Comparison of ENCODE assay signal across 8 cellular contexts in the genomic region with DNA sequence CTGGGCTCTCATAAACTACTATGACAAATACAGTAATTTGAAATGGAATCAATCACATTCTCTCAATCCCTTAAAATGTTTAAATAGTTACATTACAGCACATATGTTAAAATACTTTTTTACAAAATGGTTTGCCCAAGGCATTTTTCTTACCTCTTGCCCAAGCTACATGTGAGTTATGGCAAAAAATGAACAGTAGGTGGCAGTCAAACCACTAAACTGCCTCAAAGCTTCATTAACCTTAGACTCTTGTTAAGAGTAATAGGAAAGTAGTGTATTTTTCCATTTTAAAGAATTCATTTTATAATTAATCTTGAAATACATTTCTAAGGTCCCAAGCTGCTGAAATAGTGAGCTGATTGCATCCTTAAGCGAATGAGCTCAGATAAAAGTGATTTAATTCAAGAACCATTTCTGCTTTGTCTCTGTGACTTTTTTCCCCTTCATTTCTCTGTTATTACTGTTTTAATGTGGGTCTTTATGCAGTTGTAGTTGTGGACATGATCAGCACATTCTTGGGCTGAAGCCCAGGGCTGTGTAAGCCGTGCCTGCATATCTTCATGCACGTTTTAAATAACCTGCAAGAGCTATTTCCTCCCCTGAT.
A peak's percentile ranks its signal among the peaks of the same experiment; 100 is the strongest.
DNase-seq lines count a peak whose midpoint lies in the region; ATAC-seq, FAIRE-seq and TF ChIP-seq lines count a peak whose summit lies in the region.

No MANE protein-coding gene starts in this region.

- H3K4me1 ChIP-seq in astrocyte (ENCODE audit: insufficient read depth, low read length) (no peaks in the 10 kb centered on the region), spleen (no peaks in the 10 kb centered on the region)

- H3K9ac ChIP-seq in astrocyte (ENCODE audit: low read length) = no peak overlapping the region

- H2AFZ ChIP-seq in astrocyte (ENCODE audit: low read depth, low read length) = no peak overlapping the region

- H3K9me3 ChIP-seq in astrocyte (ENCODE audit: insufficient read depth, low read depth, low read length) (no peaks in the 10 kb centered on the region), spleen (no peaks in the 10 kb centered on the region)

- 4 to 6% (median 4%) methylated on average over 3 of the region's 3 CpGs for WGBS in spleen, 5 donors

- H3K36me3 ChIP-seq in astrocyte (ENCODE audit: insufficient read depth, low read length) (no peaks in the 10 kb centered on the region), spleen (no peaks in the 10 kb centered on the region)

- FAIRE-seq in astrocyte (lab: Jason Lieb, UNC) = no peak

- no peaks in the 10 kb centered on the region for H3K9me3 Mint-ChIP-seq in astrocyte (ENCODE audit: unreplicated experiment)

- H3K4me3 ChIP-seq in astrocyte (ENCODE audit: insufficient read depth, low read depth, low read length) (no peak overlapping the region), spleen (no peak overlapping the region)

- peak; percentile 88 for TF ChIP-seq CTCF in astrocyte (IDR thresholded peaks at IDR 0.05; ENCODE audit: insufficient read depth, low read depth, low read length)
- peak in 10 of 11 experiments; percentile 40 to 78 (median 65) for TF ChIP-seq CTCF in spleen (IDR thresholded peaks at IDR 0.05 in 8 of 11, conservative IDR thresholded peaks at IDR 0.05 in 3 of 11)

- peak in 2 of 3 donors; percentile 5 to 6 for DNase-seq in stimulated activated CD4-positive, alpha-beta T cell treated with anti-CD3 and anti-CD28 coated beads, TNF-alpha, amount 100 ng/mL, for 48 hours (ENCODE audit: low read depth in 3 of 3)
- no peak for DNase-seq in stimulated activated CD4-positive, alpha-beta T cell treated with anti-CD3 and anti-CD28 coated beads, Interleukin-4, amount 100 ng/mL, for 1 hour
- DNase-seq in NCI-H2196 treated with DMSO at 0.1 percent for 48 hours (lab: John Stamatoyannopoulos, UW; ENCODE audit: unreplicated experiment) = peak; percentile 10
- peak; percentile 50 for DNase-seq in astrocyte (ENCODE audit: low read depth)
- DNase-seq in iPS DF 19.7 (ENCODE audit: low read depth, low spot score) = peak; percentile 9
- DNase-seq in spleen = no peak

- H3K27ac ChIP-seq in astrocyte (ENCODE audit: low read depth, low read length) = no peak overlapping the region
- no peak overlapping the region for H3K27ac ChIP-seq in spleen

- no peak overlapping the region for H3K4me2 ChIP-seq in astrocyte (ENCODE audit: low read length)

- no peaks in the 10 kb centered on the region for H3K79me2 ChIP-seq in astrocyte (ENCODE audit: insufficient read depth, low read length)

- no peak for TF ChIP-seq POLR2A in spleen (IDR thresholded peaks at IDR 0.05)

- intact Hi-C loops in spleen (cut with DNase I; ENCODE audit: low total_unique reads) = no loop called here

- H3K4me3 Mint-ChIP-seq in astrocyte (ENCODE audit: unreplicated experiment) = no peak overlapping the region

- H3K36me3 Mint-ChIP-seq in astrocyte (ENCODE audit: low read depth, unreplicated experiment) = no peaks in the 10 kb centered on the region

- H3K27me3 Mint-ChIP-seq in astrocyte (ENCODE audit: low read depth, unreplicated experiment) = peaks cover 10% of the 10 kb centered on the region

- H3K27ac Mint-ChIP-seq in astrocyte (ENCODE audit: unreplicated experiment) = no peak overlapping the region

- H3K4me1 Mint-ChIP-seq in astrocyte (ENCODE audit: low read depth, unreplicated experiment) = no peaks in the 10 kb centered on the region

- peaks cover 21% of the 10 kb centered on the region for H3K27me3 ChIP-seq in astrocyte (ENCODE audit: insufficient read depth, low read length)
- H3K27me3 ChIP-seq in spleen (replicated peaks in 1 of 7) = peaks cover 0 to 25% (median 8%) of the 10 kb centered on the region in 7 donors

- H4K20me1 ChIP-seq in astrocyte (ENCODE audit: insufficient read depth, low read length) = no peaks in the 10 kb centered on the region

- ATAC-seq in HG02588 (IDR thresholded peaks at IDR 0.05; ENCODE audit: unreplicated experiment) = peak; percentile 57
- ATAC-seq in HG03108 (IDR thresholded peaks at IDR 0.05; ENCODE audit: unreplicated experiment) = no peak

Comparison
In these comparisons a context has a peak if more than half of its experiments do, and no peak if none do; other contexts are left out.
1. DNase-seq: peak in stimulated activated CD4-positive, alpha-beta T cell treated with anti-CD3 and anti-CD28 coated beads, TNF-alpha, amount 100 ng/mL, for 48 hours (2 of 3), NCI-H2196 treated with DMSO at 0.1 percent for 48 hours (single experiment), astrocyte (single experiment) and iPS DF 19.7 (single experiment); none in stimulated activated CD4-positive, alpha-beta T cell treated with anti-CD3 and anti-CD28 coated beads, Interleukin-4, amount 100 ng/mL, for 1 hour (single experiment) and spleen (single experiment).